Comparison of ENCODE assay signal across 20 cellular contexts in the genomic region with DNA sequence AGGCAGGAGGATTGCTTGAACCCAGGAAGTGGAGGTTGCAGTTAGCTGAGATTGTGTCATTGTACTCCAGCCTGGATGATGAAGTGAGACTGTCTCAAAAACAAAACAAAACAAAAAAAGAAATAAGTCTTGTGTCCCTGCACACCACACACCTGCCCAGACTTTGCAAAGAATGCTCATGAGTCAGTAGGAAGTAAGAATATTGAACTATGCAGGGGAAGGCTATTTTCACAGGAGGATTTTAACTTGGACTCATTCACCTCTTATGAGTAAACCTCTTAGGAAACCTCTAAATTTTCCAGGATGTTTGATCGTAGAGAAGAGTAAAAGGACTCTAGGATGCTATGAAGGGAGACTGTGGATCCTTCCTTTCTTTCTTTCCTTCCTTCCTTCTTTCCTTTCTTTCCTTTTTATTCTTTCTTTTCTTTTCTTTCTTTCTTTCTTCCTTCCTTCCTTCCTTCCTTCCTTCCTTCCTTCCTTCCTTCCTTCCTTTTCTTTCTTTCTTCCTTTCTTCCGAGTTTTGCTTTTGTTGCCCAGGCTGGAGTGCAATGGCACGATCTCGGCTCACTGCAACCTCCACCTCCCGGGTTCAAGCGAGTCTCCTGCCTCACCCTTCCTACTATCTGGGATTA.
DNase-seq lines count a peak whose midpoint lies in the region; ATAC-seq, FAIRE-seq and TF ChIP-seq lines count a peak whose summit lies in the region.
"Had no signal": no experiment of that assay in that cellular context is flagged by ENCODE, and none has a peak within 500 bp of the region (broad histone marks: within the 10 kb centered on the region; RNA-seq: fewer than 3 reads in every experiment).

No MANE protein-coding gene starts in this region.

- TF ChIP-seq CTCF in MCF 10A (IDR thresholded peaks at IDR 0.05; ENCODE audit: unreplicated experiment) (no peak), breast epithelium (IDR thresholded peaks at IDR 0.05) (no peak), bronchial epithelial cell (IDR thresholded peaks at IDR 0.05; ENCODE audit: insufficient read depth, low read length, severe bottlenecking) (no peak), keratinocyte (optimal IDR thresholded peaks at IDR 0.05 in 1 of 3, IDR thresholded peaks at IDR 0.05 in 1 of 3, conservative IDR thresholded peaks at IDR 0.05 in 1 of 3; ENCODE audit: extremely low read depth in 1 of 3, insufficient read depth in 2 of 3, low read length in 3 of 3) (no peak)

- H3K36me3 Mint-ChIP-seq in MCF 10A (ENCODE audit: insufficient read depth, unreplicated experiment), result peaks cover 6% of the 10 kb centered on the region
- no peaks in the 10 kb centered on the region for H3K36me3 Mint-ChIP-seq in activated T-cell treated with anti-CD3 and anti-CD28 coated beads, Interleukin-2, amount 50 U/mL, for 4 hours (ENCODE audit: insufficient read depth)
- H3K36me3 Mint-ChIP-seq: CD8-positive, alpha-beta T cell had no signal

- no peaks in the 10 kb centered on the region for H3K9me3 Mint-ChIP-seq in MCF 10A (ENCODE audit: unreplicated experiment)
- H3K9me3 Mint-ChIP-seq in activated T-cell treated with anti-CD3 and anti-CD28 coated beads, Interleukin-2, amount 50 U/mL, for 4 hours, result no peaks in the 10 kb centered on the region
- H3K9me3 Mint-ChIP-seq: CD8-positive, alpha-beta T cell had no signal

- H3K9me3 ChIP-seq in breast epithelium, result no peaks in the 10 kb centered on the region
- H3K9me3 ChIP-seq in keratinocyte (ENCODE audit: control insufficient read depth, low read depth, low read length), result no peaks in the 10 kb centered on the region

- dilution Hi-C loops in keratinocyte (cut with MboI; ENCODE audit: extremely low pct_ligation_motif_present, low sequenced_read_pairs), result no loop called here

- no peak for FAIRE-seq in bronchial epithelial cell (lab: Jason Lieb, UNC)
- FAIRE-seq in keratinocyte (lab: Jason Lieb, UNC), result peak; percentile 53
- FAIRE-seq: D721Med, GM18507 had no signal

- H2AFZ ChIP-seq in keratinocyte (ENCODE audit: control insufficient read depth, low read length), result no peak overlapping the region

- no peak overlapping the region for H3K27ac Mint-ChIP-seq in MCF 10A (ENCODE audit: low read depth, unreplicated experiment)
- H3K27ac Mint-ChIP-seq: CD8-positive, alpha-beta T cell had no signal

- intact Hi-C loops in MCF 10A (cut with micrococcal nuclease), result no loop called here
- intact Hi-C loops in breast epithelium (cut with DNase I; ENCODE audit: low total_unique reads), result no loop called here

- H3K4me1 Mint-ChIP-seq in MCF 10A (ENCODE audit: insufficient read depth, unreplicated experiment), result peaks cover 15% of the 10 kb centered on the region
- no peaks in the 10 kb centered on the region for H3K4me1 Mint-ChIP-seq in activated T-cell treated with anti-CD3 and anti-CD28 coated beads, Interleukin-2, amount 50 U/mL, for 4 hours (ENCODE audit: low read depth)

- H3K36me3 ChIP-seq in breast epithelium (no peaks in the 10 kb centered on the region), bronchial epithelial cell (ENCODE audit: control insufficient read depth, insufficient read depth, low read length) (no peaks in the 10 kb centered on the region), keratinocyte (ENCODE audit: control insufficient read depth in 2 of 2, extremely low read depth in 1 of 2, insufficient read depth in 2 of 2, low read length in 2 of 2) (no peaks in the 10 kb centered on the region)
- H3K36me3 ChIP-seq: BLaER1 treated with 17β-estradiol and CSF1 and Interleukin-3, amounts not matched to agents 10 nM and 100 nM had no signal

- no peak overlapping the region for H3K9ac ChIP-seq in keratinocyte (ENCODE audit: control insufficient read depth, extremely low read depth, insufficient read depth, low read length)
- H3K9ac ChIP-seq: BLaER1 treated with 17β-estradiol and CSF1 and Interleukin-3, amounts not matched to agents 10 nM and 100 nM had no signal

- H3K27me3 Mint-ChIP-seq in MCF 10A (ENCODE audit: insufficient read depth, unreplicated experiment), result no peaks in the 10 kb centered on the region
- peaks cover 13% of the 10 kb centered on the region for H3K27me3 Mint-ChIP-seq in activated T-cell treated with anti-CD3 and anti-CD28 coated beads, Interleukin-2, amount 50 U/mL, for 4 hours (ENCODE audit: low read depth)

- no peak overlapping the region for H3K4me3 Mint-ChIP-seq in MCF 10A (ENCODE audit: unreplicated experiment)
- H3K4me3 Mint-ChIP-seq in activated T-cell treated with anti-CD3 and anti-CD28 coated beads, Interleukin-2, amount 50 U/mL, for 4 hours, result no peak overlapping the region
- H3K4me3 Mint-ChIP-seq: CD8-positive, alpha-beta T cell had no signal

- ATAC-seq in activated T-cell treated with anti-CD3 and anti-CD28 coated beads, Interleukin-2, amount 50 U/mL, for 4 hours, result no peak
- no peak for ATAC-seq in HG03135 (IDR thresholded peaks at IDR 0.05; ENCODE audit: unreplicated experiment)
- ATAC-seq: CD8-positive, alpha-beta T cell had no signal

- H3K4me1 ChIP-seq in breast epithelium (no peaks in the 10 kb centered on the region), keratinocyte (ENCODE audit: control insufficient read depth, extremely low read depth, insufficient read depth, low read length) (no peaks in the 10 kb centered on the region)

- CTCF ChIA-PET in MCF 10A (lab: Yijun Ruan, JAX), result interaction anchor here (0.6 to 1.8 kb wide), 8 partner anchors 11 to 220 kb away, joined by 3 to 6 read pairs (median 3); no protein-coding TSS in a partner anchor

- H3K4me3 ChIP-seq in breast epithelium (no peak overlapping the region), bronchial epithelial cell (ENCODE audit: low read depth, low read length) (no peak overlapping the region), keratinocyte (ENCODE audit: control insufficient read depth in 2 of 3, extremely low read depth in 1 of 3, insufficient read depth in 2 of 3, low read depth in 1 of 3, low read length in 3 of 3) (no peak overlapping the region)
- H3K4me3 ChIP-seq: BLaER1 treated with 17β-estradiol and CSF1 and Interleukin-3, amounts not matched to agents 10 nM and 100 nM had no signal

- H4K20me1 ChIP-seq in keratinocyte (ENCODE audit: control insufficient read depth, extremely low read depth, insufficient read depth, low read length), result no peaks in the 10 kb centered on the region
- H4K20me1 ChIP-seq: BLaER1 treated with 17β-estradiol and CSF1 and Interleukin-3, amounts not matched to agents 10 nM and 100 nM had no signal

- no peak for TF ChIP-seq POLR2A in breast epithelium (IDR thresholded peaks at IDR 0.05)

- in situ Hi-C loops in ACHN (cut with HindIII; ENCODE audit: low pct_ligation_motif_present, low pct_unique_long_range_greater_than_20kb, low sequenced_read_pairs), result no loop called here

- H3K9me1 ChIP-seq in keratinocyte (ENCODE audit: control insufficient read depth, extremely low read depth, insufficient read depth, low read length), result no peaks in the 10 kb centered on the region

- H3K79me2 ChIP-seq in keratinocyte (ENCODE audit: control insufficient read depth, insufficient read depth, low read length), result no peaks in the 10 kb centered on the region

- POLR2A ChIA-PET in MCF 10A (lab: Yijun Ruan, JAX), result interaction anchor here (0.8 kb wide), 1 partner anchor 48 kb away, joined by 3 read pairs; no protein-coding TSS in a partner anchor

- DNase-seq in MCF 10A (ENCODE audit: unreplicated experiment) (peak; percentile 48), breast epithelium (ENCODE audit: low spot score in 2 of 2) (no peak), bronchial epithelial cell (ENCODE audit: low read depth) (peak; percentile 86), keratinocyte (ENCODE audit: low read depth, low spot score) (peak; percentile 32), ACHN (no peak), COR-L47 (lab: John Stamatoyannopoulos, UW) (no peak)
- DNase-seq in activated T-cell treated with anti-CD3 and anti-CD28 coated beads, Interleukin-2, amount 50 U/mL, for 4 hours, result no peak
- DNase-seq: CD8-positive, alpha-beta T cell; GDM1; KG1; NCI-H1105; NCI-H2029; NCI-H526; OCI-M1; SHP77 had no signal

- BruUV-seq in MCF 10A (replicated peaks; lab: Mats Ljungman, UMichigan), result no TSS peak

- H3K27ac ChIP-seq in breast epithelium, result no peak overlapping the region
- H3K27ac ChIP-seq in keratinocyte (ENCODE audit: control insufficient read depth, insufficient read depth, low read length), result no peak overlapping the region
- H3K27ac ChIP-seq: 22Rv1; BLaER1 treated with 17β-estradiol and CSF1 and Interleukin-3, amounts not matched to agents 10 nM and 100 nM had no signal

- H3K4me2 ChIP-seq in keratinocyte (ENCODE audit: control insufficient read depth, extremely low read depth, insufficient read depth, low read depth, low read length), result no peak overlapping the region
- H3K4me2 ChIP-seq: BLaER1 treated with 17β-estradiol and CSF1 and Interleukin-3, amounts not matched to agents 10 nM and 100 nM had no signal

- H3K27me3 ChIP-seq in breast epithelium (no peaks in the 10 kb centered on the region), bronchial epithelial cell (ENCODE audit: control insufficient read depth, insufficient read depth, low read length) (no peaks in the 10 kb centered on the region), keratinocyte (ENCODE audit: control insufficient read depth, extremely low read depth, insufficient read depth, low read length) (no peaks in the 10 kb centered on the region)
- H3K27me3 ChIP-seq: BLaER1 treated with 17β-estradiol and CSF1 and Interleukin-3, amounts not matched to agents 10 nM and 100 nM had no signal

Comparison
In these comparisons a context has a peak if more than half of its experiments do, and no peak if none do; other contexts are left out.
1. DNase-seq: peak in MCF 10A (single experiment), bronchial epithelial cell (single experiment) and keratinocyte (single experiment); none in breast epithelium (0 of 2), activated T-cell treated with anti-CD3 and anti-CD28 coated beads, Interleukin-2, amount 50 U/mL, for 4 hours (single experiment), ACHN (single experiment) and COR-L47 (single experiment).